1 cellular context compared by ENCODE assay signal in the genomic region with DNA sequence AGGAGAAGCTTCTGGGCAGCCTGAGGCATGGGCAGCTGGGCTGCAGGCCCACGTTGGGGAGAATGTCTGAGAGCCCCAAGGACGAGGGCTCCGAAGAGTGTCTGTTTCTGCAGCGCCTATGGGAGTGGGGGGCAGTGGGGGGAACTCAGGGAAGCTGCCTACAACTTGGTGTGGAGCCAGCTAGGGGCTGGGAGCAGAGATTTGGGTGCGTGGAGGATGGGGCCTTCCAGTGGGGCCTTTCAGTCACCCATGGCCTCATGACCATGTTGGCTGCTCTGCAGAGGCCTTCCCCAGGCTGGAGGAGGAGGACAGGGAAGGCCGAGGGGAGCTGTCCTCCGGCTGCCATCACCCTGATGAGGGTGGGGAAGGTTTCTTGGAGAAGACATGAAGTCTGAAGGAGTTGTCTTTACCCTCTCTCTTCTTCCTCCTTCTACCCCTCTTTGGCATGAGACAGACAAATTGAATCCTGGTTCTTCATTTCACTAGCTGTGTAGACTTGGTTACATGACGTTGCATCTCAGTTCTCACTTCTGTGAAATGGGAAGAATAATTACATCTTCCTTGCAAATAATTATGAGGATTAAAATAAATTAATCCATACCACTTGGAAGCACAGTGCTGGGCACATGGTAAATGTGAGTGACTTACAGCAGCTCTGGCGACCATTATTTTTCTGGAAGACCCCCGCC.
TF ChIP-seq lines count a peak whose summit lies in the region.

No MANE protein-coding gene starts in this region.

TF ChIP-seq in K562, 482 proteins besides CTCF, POLR2A, EP300 and RAD21:
- TF ChIP-seq, protein P1, sequence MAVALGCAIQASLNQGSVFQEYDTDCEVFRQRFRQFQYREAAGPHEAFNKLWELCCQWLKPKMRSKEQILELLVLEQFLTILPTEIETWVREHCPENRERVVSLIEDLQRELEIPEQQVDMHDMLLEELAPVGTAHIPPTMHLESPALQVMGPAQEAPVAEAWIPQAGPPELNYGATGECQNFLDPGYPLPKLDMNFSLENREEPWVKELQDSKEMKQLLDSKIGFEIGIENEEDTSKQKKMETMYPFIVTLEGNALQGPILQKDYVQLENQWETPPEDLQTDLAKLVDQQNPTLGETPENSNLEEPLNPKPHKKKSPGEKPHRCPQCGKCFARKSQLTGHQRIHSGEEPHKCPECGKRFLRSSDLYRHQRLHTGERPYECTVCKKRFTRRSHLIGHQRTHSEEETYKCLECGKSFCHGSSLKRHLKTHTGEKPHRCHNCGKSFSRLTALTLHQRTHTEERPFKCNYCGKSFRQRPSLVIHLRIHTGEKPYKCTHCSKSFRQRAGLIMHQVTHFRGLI (CRISPR knock-in tag; IDR thresholded peaks at IDR 0.05): no peak
- TF ChIP-seq BCOR (IDR thresholded peaks at IDR 0.05) (peak; percentile 62), FOXK1 (CRISPR knock-in tag; IDR thresholded peaks at IDR 0.05; ENCODE audit: borderline replicate concordance) (no peak), ZNF431 (CRISPR knock-in tag; IDR thresholded peaks at IDR 0.05) (no peak), ZNF124 (CRISPR knock-in tag; IDR thresholded peaks at IDR 0.05) (no peak), FOXA1 (IDR thresholded peaks at IDR 0.05; ENCODE audit: borderline replicate concordance) (no peak), STAT5B (CRISPR knock-in tag; IDR thresholded peaks at IDR 0.05) (no peak), SMARCA4 (IDR thresholded peaks at IDR 0.05) (no peak), PCBP2 (IDR thresholded peaks at IDR 0.05; ENCODE audit: low read depth, low read length, poor library complexity, severe bottlenecking) (no peak), RBM25 (IDR thresholded peaks at IDR 0.05; ENCODE audit: low read depth, low read length, severe bottlenecking) (peak; percentile 72), KLF16 (IDR thresholded peaks at IDR 0.05) (no peak), ETV6 (IDR thresholded peaks at IDR 0.05; ENCODE audit: borderline replicate concordance in 1 of 2, low read depth in 2 of 2, low read length in 1 of 2) (no peak), ETV6 (CRISPR knock-in tag; IDR thresholded peaks at IDR 0.05; ENCODE audit: borderline replicate concordance) (no peak), NFE2L1 (tag; IDR thresholded peaks at IDR 0.05; ENCODE audit: borderline replicate concordance, low read depth) (no peak)
- TF ChIP-seq, protein P2, sequence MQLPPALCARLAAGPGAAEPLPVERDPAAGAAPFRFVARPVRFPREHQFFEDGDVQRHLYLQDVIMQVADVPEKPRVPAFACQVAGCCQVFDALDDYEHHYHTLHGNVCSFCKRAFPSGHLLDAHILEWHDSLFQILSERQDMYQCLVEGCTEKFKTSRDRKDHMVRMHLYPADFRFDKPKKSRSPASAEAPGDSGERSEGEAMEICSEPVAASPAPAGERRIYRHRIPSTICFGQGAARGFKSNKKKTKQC (CRISPR knock-in tag; IDR thresholded peaks at IDR 0.05): no peak
- TF ChIP-seq, protein P3, sequence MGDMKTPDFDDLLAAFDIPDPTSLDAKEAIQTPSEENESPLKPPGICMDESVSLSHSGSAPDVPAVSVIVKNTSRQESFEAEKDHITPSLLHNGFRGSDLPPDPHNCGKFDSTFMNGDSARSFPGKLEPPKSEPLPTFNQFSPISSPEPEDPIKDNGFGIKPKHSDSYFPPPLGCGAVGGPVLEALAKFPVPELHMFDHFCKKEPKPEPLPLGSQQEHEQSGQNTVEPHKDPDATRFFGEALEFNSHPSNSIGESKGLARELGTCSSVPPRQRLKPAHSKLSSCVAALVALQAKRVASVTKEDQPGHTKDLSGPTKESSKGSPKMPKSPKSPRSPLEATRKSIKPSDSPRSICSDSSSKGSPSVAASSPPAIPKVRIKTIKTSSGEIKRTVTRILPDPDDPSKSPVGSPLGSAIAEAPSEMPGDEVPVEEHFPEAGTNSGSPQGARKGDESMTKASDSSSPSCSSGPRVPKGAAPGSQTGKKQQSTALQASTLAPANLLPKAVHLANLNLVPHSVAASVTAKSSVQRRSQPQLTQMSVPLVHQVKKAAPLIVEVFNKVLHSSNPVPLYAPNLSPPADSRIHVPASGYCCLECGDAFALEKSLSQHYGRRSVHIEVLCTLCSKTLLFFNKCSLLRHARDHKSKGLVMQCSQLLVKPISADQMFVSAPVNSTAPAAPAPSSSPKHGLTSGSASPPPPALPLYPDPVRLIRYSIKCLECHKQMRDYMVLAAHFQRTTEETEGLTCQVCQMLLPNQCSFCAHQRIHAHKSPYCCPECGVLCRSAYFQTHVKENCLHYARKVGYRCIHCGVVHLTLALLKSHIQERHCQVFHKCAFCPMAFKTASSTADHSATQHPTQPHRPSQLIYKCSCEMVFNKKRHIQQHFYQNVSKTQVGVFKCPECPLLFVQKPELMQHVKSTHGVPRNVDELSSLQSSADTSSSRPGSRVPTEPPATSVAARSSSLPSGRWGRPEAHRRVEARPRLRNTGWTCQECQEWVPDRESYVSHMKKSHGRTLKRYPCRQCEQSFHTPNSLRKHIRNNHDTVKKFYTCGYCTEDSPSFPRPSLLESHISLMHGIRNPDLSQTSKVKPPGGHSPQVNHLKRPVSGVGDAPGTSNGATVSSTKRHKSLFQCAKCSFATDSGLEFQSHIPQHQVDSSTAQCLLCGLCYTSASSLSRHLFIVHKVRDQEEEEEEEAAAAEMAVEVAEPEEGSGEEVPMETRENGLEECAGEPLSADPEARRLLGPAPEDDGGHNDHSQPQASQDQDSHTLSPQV (IDR thresholded peaks at IDR 0.05): no peak
TF ChIP-seq in K562: peak in this region for 2.
